In the genomic region with DNA sequence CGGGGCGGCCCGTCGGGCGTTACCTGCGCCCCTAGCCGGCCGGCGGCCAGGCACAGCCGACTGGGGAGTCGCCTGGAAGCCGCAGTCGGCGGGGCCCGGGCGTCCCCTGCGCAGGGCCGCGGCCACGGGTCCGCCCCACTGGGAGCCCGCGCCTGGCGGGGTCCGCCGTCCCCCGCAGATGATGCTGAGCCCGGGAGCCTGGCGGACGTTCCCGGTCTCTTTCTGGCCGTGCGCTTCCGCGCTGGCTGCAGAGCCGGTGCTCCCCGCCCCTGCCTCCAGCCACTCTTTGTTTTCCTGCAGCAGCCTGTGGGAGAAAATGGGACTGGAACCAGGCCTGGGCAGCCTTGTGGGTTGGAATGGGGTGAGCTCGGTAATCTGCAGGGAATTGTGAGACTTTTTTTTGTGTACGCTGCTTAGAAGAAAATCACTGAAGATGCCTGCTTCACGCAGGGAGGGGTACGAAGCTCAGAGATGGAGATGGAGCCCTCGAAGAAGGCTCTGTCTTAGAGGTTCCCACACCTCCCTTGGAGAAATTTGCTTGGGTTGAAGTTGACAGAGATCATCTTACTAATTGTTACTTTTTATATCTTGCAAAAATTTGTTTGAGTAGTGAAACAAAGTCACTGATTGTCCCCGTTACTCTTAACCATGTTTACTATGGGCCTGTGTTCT, we compare ENCODE assay signal across 8 cellular contexts. TPM values are rescaled to one million over a fixed set of nuclear protein-coding genes. Genes with fewer than 3 reads are reported as not detected.
A peak's percentile ranks its signal among the peaks of the same experiment; 100 is the strongest.
DNase-seq lines count a peak whose midpoint lies in the region; ATAC-seq and TF ChIP-seq lines count a peak whose summit lies in the region.

No MANE protein-coding gene starts in this region.

- peak overlapping the region; percentile 76; the same call in 1 of the 2 replicates for H2AFZ ChIP-seq in PC-9

- peak; percentile 37 for ATAC-seq in GM18511 (IDR thresholded peaks at IDR 0.05; ENCODE audit: unreplicated experiment)
- peak; percentile 27 for ATAC-seq in HG03045 (IDR thresholded peaks at IDR 0.05; ENCODE audit: unreplicated experiment)
- ATAC-seq in left colon: no peak
- ATAC-seq in stimulated activated naive CD8-positive, alpha-beta T cell treated with anti-CD3 and anti-CD28 coated beads, Interleukin-15, Interleukin-2, amounts not matched to agents 100 U/mL and 50 U/mL, for 24 hours: peak; percentile 29
- ATAC-seq in GM21717 (IDR thresholded peaks at IDR 0.05; ENCODE audit: unreplicated experiment): no peak

- H3K4me3 ChIP-seq in PC-9 (peak overlapping the region; percentile 96), colonic mucosa (peak overlapping the region; percentile 79)

- CTCF ChIA-PET in PC-9 (lab: Charles Lee): interaction anchor here (0.6 to 0.8 kb wide), 2 partner anchors 48 to 330 kb away, joined by 3 read pairs; no protein-coding TSS in a partner anchor

- H3K9me2 ChIP-seq in PC-9 (ENCODE audit: insufficient read depth): no peaks in the 10 kb centered on the region

- H3K9me3 ChIP-seq in PC-9 (ENCODE audit: insufficient read depth, low read depth): no peaks in the 10 kb centered on the region
- no peaks in the 10 kb centered on the region for H3K9me3 ChIP-seq in colonic mucosa

- H3K79me2 ChIP-seq in PC-9 (ENCODE audit: low read depth): peaks cover 63% of the 10 kb centered on the region

- H3F3A ChIP-seq in PC-9 (ENCODE audit: insufficient read depth, low read depth): peaks cover 25% of the 10 kb centered on the region

- TF ChIP-seq CTCF in PC-9 (conservative IDR thresholded peaks at IDR 0.05) (no peak), colonic mucosa (IDR thresholded peaks at IDR 0.05) (no peak)

- H3K27me3 ChIP-seq in PC-9 (ENCODE audit: insufficient read depth, low read depth) (no peaks in the 10 kb centered on the region), colonic mucosa (no peaks in the 10 kb centered on the region)

- H3K36me3 ChIP-seq in PC-9 (ENCODE audit: low read depth): peaks cover 13% of the 10 kb centered on the region; the same call in 1 of the 2 replicates
- H3K36me3 ChIP-seq in colonic mucosa: no peaks in the 10 kb centered on the region

- BruUV-seq in PC-9 (replicated peaks; lab: Mats Ljungman, UMichigan): no TSS peak

- H4K20me1 ChIP-seq in PC-9 (ENCODE audit: insufficient read depth): peaks cover 39% of the 10 kb centered on the region

- H3K27ac ChIP-seq in PC-9 (peak overlapping the region; percentile 83), colonic mucosa (peak overlapping the region; percentile 92)

- H3K4me2 ChIP-seq in PC-9: peak overlapping the region; percentile 86

- DNase-seq in AG08396 (ENCODE audit: low spot score) (peak; percentile 63), PC-9 (peak in 1 of 2 experiments; percentile 38), colonic mucosa (peak; percentile 46), left colon (peak; percentile 29 to 55)
- DNase-seq in stimulated activated naive CD8-positive, alpha-beta T cell treated with anti-CD3 and anti-CD28 coated beads, Interleukin-15, Interleukin-2, amounts not matched to agents 100 U/mL and 50 U/mL, for 24 hours: peak; percentile 43

- intact Hi-C loops in PC-9 (cut with micrococcal nuclease; ENCODE audit: unreplicated experiment): no loop called here
- intact Hi-C loops in colonic mucosa (cut with DNase I): loop anchor here (5.0 kb wide), 1 partner anchor 51 kb away; the partner anchor contains the start of gene ENTPD6
- intact Hi-C loops in left colon (cut with DNase I, micrococcal nuclease): loop anchor here in 1 of 2 donors (5.0 kb wide), 1 partner anchor 51 kb away; the partner anchor contains the start of gene ENTPD6

- H3K4me1 ChIP-seq in PC-9 (replicated peaks; ENCODE audit: insufficient read depth) (peaks cover 63% of the 10 kb centered on the region), colonic mucosa (peaks cover 7% of the 10 kb centered on the region)

- H3K9ac ChIP-seq in colonic mucosa (ENCODE audit: low read depth in 2 of 2, low read length in 2 of 2): peak overlapping the region; percentile 89 to 92

- POLR2A ChIA-PET in PC-9 (lab: Charles Lee; ENCODE audit: unreplicated experiment): interaction anchor here (1.4 kb wide), 1 partner anchor 26 kb away, joined by 16 read pairs; no protein-coding TSS in a partner anchor

RNA-seq across cellular contexts. Expression of gene PYGB, which starts 0.8 kb away (rescaled TPM):
- 127 and 133 TPM in 2 replicates for total RNA-seq in PC-9 (2021)
- 100 to 1,000 TPM; 211 to 295 TPM for total RNA-seq in colonic mucosa
- 100 to 1,000 TPM; 275 to 329 TPM for total RNA-seq in left colon

RNA-seq across cellular contexts. Expression of gene ENTPD6, which starts 53.1 kb away (rescaled TPM):
- 75.5 and 80.4 TPM in 2 replicates for total RNA-seq in PC-9 (2021)
- 100 to 1,000 TPM; 120 to 201 TPM for total RNA-seq in colonic mucosa
- total RNA-seq in left colon: 100 to 1,000 TPM; 135 to 157 TPM

Comparison
In these comparisons a context has a peak if more than half of its experiments do, and no peak if none do; other contexts are left out.
1. ATAC-seq: peak in GM18511 (single experiment), HG03045 (single experiment) and stimulated activated naive CD8-positive, alpha-beta T cell treated with anti-CD3 and anti-CD28 coated beads, Interleukin-15, Interleukin-2, amounts not matched to agents 100 U/mL and 50 U/mL, for 24 hours (single experiment); none in left colon (single experiment) and GM21717 (single experiment).